Comparison of ENCODE assay signal across 1 cellular context in the genomic region with DNA sequence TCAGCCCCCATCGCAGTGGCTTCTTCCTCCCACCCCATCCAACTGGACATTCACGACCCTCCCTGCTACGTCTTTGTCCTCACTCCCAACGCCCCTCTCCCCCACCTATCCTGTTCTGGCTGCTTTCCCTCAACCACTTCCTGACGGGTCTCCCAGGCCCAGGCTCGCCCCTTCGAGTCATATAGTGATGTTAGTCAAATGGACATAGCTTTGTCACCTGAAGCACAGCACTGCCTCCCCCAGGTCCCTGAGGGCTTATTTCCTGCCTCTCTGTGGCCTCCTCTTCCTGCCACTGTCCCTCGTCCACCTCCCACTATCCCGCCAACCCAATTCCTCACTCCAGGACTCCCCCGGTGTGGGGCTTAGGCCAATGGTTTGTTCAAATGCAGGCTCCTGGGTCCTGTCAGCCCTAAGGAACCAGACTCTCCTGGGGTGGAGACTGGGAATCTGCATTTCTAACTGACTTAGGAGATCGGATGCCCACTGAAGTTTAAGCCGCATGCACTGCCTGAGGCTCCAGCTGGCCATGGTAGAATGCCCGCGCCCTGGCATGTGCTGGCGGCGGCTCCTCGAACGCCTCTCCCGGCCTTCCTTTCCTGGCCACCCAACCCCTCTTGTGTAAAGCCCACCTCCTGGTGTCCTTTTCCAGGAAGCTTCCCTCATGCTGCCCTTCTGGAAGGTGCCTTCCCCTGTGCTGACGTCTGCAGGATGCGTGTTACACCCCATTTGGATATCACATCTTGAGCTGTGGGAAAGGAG.
TF ChIP-seq lines count a peak whose summit lies in the region.

No MANE protein-coding gene starts in this region.

TF ChIP-seq in GM23338, 12 proteins besides CTCF, POLR2A, EP300 and RAD21 (continued from another document):
- no peak for TF ChIP-seq STAT1 (IDR thresholded peaks at IDR 0.05; ENCODE audit: unreplicated experiment)
- no peak for TF ChIP-seq EZH2phosphoT487 (IDR thresholded peaks at IDR 0.05; ENCODE audit: unreplicated experiment)
- TF ChIP-seq JUNB (IDR thresholded peaks at IDR 0.05; ENCODE audit: unreplicated experiment), result no peak
- TF ChIP-seq NANOG (IDR thresholded peaks at IDR 0.05; ENCODE audit: borderline replicate concordance), result no peak
